ENCODE assay signal across 8 cellular contexts in genomic region chr3:51391566-51392300, GRCh38. TPM values are rescaled to one million over a fixed set of nuclear protein-coding genes. Genes with fewer than 3 reads are reported as not detected.
DNase-seq lines count a peak whose midpoint lies in the region; ATAC-seq and FAIRE-seq lines count a peak whose summit lies in the region.

No MANE protein-coding gene starts in this region.

- peak overlapping the region; percentile 86 to 92 (median 86) for H3K4me3 Mint-ChIP-seq in CD4-positive, CD25-positive, alpha-beta regulatory T cell
- H3K4me3 Mint-ChIP-seq in IgD-negative memory B cell, result peak overlapping the region; percentile 81 to 90 (median 84)
- peak overlapping the region; percentile 88 for H3K4me3 Mint-ChIP-seq in activated T-cell treated with anti-CD3 and anti-CD28 coated beads, Interleukin-2, amount 50 U/mL, for 4 hours
- H3K4me3 Mint-ChIP-seq in natural killer cell treated with Interleukin-12 subunit alpha and Interleukin-12 subunit beta and Interleukin-15 and Interleukin-18, amount 100 ng/mL, for 72 hours, result peak overlapping the region; percentile 81

- 4 to 6% methylated on average over 58 to 109 of the region's 109 CpGs for WGBS in aorta, 2 donors

- peaks cover 56% of the 10 kb centered on the region for H3K4me1 ChIP-seq in CD4-positive, CD25-positive, alpha-beta regulatory T cell (ENCODE audit: control insufficient read depth, insufficient read depth, low read length, poor library complexity, severe bottlenecking)
- peaks cover 0 to 2% of the 10 kb centered on the region in 2 donors for H3K4me1 ChIP-seq in aorta (ENCODE audit: control insufficient read depth in 1 of 2, insufficient read depth in 2 of 2, low read length in 2 of 2)

- DNase-seq in CD4-positive, CD25-positive, alpha-beta regulatory T cell, result peak; percentile 39 to 79 (median 60)
- peak; percentile 43 for DNase-seq in activated T-cell treated with anti-CD3 and anti-CD28 coated beads, Interleukin-2, amount 50 U/mL, for 4 hours
- DNase-seq in fibroblast of gingiva (ENCODE audit: low read depth), result peak; percentile 27
- peak; percentile 63 for DNase-seq in natural killer cell treated with Interleukin-12 subunit alpha and Interleukin-12 subunit beta and Interleukin-15 and Interleukin-18, amount 100 ng/mL, for 72 hours (ENCODE audit: low spot score)
- DNase-seq in aorta, result peak; percentile 58 to 85
- no peak for DNase-seq in HTR-8/SVneo (ENCODE audit: insufficient read length, low spot score)

- no peak for FAIRE-seq in HTR-8/SVneo (lab: Jason Lieb, UNC)

- intact Hi-C loops in aorta (cut with DNase I), result loop anchor here (2.0 to 10.0 kb wide), 5 partner anchors 41 to 1037 kb away; partner anchors contain the start of genes CYB561D2 (in 1 of the 2), NPRL2 (in 1 of the 2), TEX264 (in 1 of the 2) and TMEM115 (in 1 of the 2)

- peak; percentile 26 to 35 for ATAC-seq in CD4-positive, CD25-positive, alpha-beta regulatory T cell (ENCODE audit: low read depth in 2 of 2)
- ATAC-seq in GM21390 (IDR thresholded peaks at IDR 0.05; ENCODE audit: unreplicated experiment), result peak; percentile 13
- ATAC-seq in activated T-cell treated with anti-CD3 and anti-CD28 coated beads, Interleukin-2, amount 50 U/mL, for 4 hours, result peak; percentile 10 to 25
- peak; percentile 3 to 47 for ATAC-seq in natural killer cell treated with Interleukin-12 subunit alpha and Interleukin-12 subunit beta and Interleukin-15 and Interleukin-18, amount 100 ng/mL, for 72 hours
- ATAC-seq in aorta (ENCODE audit: low FRiP score), result no peak

- peaks cover 28% of the 10 kb centered on the region for H3K36me3 Mint-ChIP-seq in CD4-positive, CD25-positive, alpha-beta regulatory T cell
- no peaks in the 10 kb centered on the region for H3K36me3 Mint-ChIP-seq in IgD-negative memory B cell
- peaks cover 37% of the 10 kb centered on the region for H3K36me3 Mint-ChIP-seq in activated T-cell treated with anti-CD3 and anti-CD28 coated beads, Interleukin-2, amount 50 U/mL, for 4 hours (ENCODE audit: insufficient read depth)
- peaks cover 22% of the 10 kb centered on the region for H3K36me3 Mint-ChIP-seq in natural killer cell treated with Interleukin-12 subunit alpha and Interleukin-12 subunit beta and Interleukin-15 and Interleukin-18, amount 100 ng/mL, for 72 hours

- H3K9me3 ChIP-seq in CD4-positive, CD25-positive, alpha-beta regulatory T cell (ENCODE audit: control insufficient read depth in 2 of 2, low read length in 2 of 2), result no peaks in the 10 kb centered on the region
- no peaks in the 10 kb centered on the region for H3K9me3 ChIP-seq in aorta (ENCODE audit: control insufficient read depth, low read length)

- peaks cover 0 to 3% (median 0%) of the 10 kb centered on the region in 7 donors for H3K9me3 Mint-ChIP-seq in CD4-positive, CD25-positive, alpha-beta regulatory T cell
- H3K9me3 Mint-ChIP-seq in IgD-negative memory B cell, result no peaks in the 10 kb centered on the region
- no peaks in the 10 kb centered on the region for H3K9me3 Mint-ChIP-seq in activated T-cell treated with anti-CD3 and anti-CD28 coated beads, Interleukin-2, amount 50 U/mL, for 4 hours
- no peaks in the 10 kb centered on the region for H3K9me3 Mint-ChIP-seq in natural killer cell treated with Interleukin-12 subunit alpha and Interleukin-12 subunit beta and Interleukin-15 and Interleukin-18, amount 100 ng/mL, for 72 hours

- no peaks in the 10 kb centered on the region for H3K27me3 ChIP-seq in CD4-positive, CD25-positive, alpha-beta regulatory T cell (ENCODE audit: control insufficient read depth, insufficient read depth, low read length)
- H3K27me3 ChIP-seq in aorta (ENCODE audit: control insufficient read depth in 1 of 2, insufficient read depth in 2 of 2, low read length in 1 of 2), result no peaks in the 10 kb centered on the region

- peaks cover 54% of the 10 kb centered on the region for H3K36me3 ChIP-seq in CD4-positive, CD25-positive, alpha-beta regulatory T cell (ENCODE audit: control insufficient read depth, insufficient read depth, low read length)
- H3K36me3 ChIP-seq in aorta (ENCODE audit: control insufficient read depth in 1 of 2, insufficient read depth in 2 of 2, low read length in 1 of 2), result peaks cover 3 to 4% of the 10 kb centered on the region in 2 donors

- peaks cover under 1 to 77% (median 36%) of the 10 kb centered on the region in 4 donors for H3K4me1 Mint-ChIP-seq in CD4-positive, CD25-positive, alpha-beta regulatory T cell
- peaks cover 17 to 39% (median 30%) of the 10 kb centered on the region in 3 donors for H3K4me1 Mint-ChIP-seq in IgD-negative memory B cell
- H3K4me1 Mint-ChIP-seq in activated T-cell treated with anti-CD3 and anti-CD28 coated beads, Interleukin-2, amount 50 U/mL, for 4 hours (ENCODE audit: low read depth), result peaks cover 69% of the 10 kb centered on the region
- peaks cover 56 to 61% of the 10 kb centered on the region in 2 donors for H3K4me1 Mint-ChIP-seq in natural killer cell treated with Interleukin-12 subunit alpha and Interleukin-12 subunit beta and Interleukin-15 and Interleukin-18, amount 100 ng/mL, for 72 hours (ENCODE audit: low read depth in 2 of 2)

- H3K27me3 Mint-ChIP-seq in CD4-positive, CD25-positive, alpha-beta regulatory T cell, result peaks cover 4% of the 10 kb centered on the region
- H3K27me3 Mint-ChIP-seq in IgD-negative memory B cell, result no peaks in the 10 kb centered on the region
- H3K27me3 Mint-ChIP-seq in activated T-cell treated with anti-CD3 and anti-CD28 coated beads, Interleukin-2, amount 50 U/mL, for 4 hours (ENCODE audit: low read depth), result no peaks in the 10 kb centered on the region
- H3K27me3 Mint-ChIP-seq in natural killer cell treated with Interleukin-12 subunit alpha and Interleukin-12 subunit beta and Interleukin-15 and Interleukin-18, amount 100 ng/mL, for 72 hours, result no peaks in the 10 kb centered on the region

- peak overlapping the region; percentile 49 to 92 (median 77) for H3K27ac Mint-ChIP-seq in CD4-positive, CD25-positive, alpha-beta regulatory T cell
- H3K27ac Mint-ChIP-seq in IgD-negative memory B cell, result peak overlapping the region in 2 of 3 donors; percentile 75 to 94
- peak overlapping the region in 1 of 2 donors; percentile 67 for H3K27ac Mint-ChIP-seq in natural killer cell treated with Interleukin-12 subunit alpha and Interleukin-12 subunit beta and Interleukin-15 and Interleukin-18, amount 100 ng/mL, for 72 hours

- peak overlapping the region; percentile 82 for H3K27ac ChIP-seq in CD4-positive, CD25-positive, alpha-beta regulatory T cell (ENCODE audit: insufficient read depth, low read length, poor library complexity, severe bottlenecking)
- peak overlapping the region; percentile 6 to 85 for H3K27ac ChIP-seq in aorta (ENCODE audit: low read depth in 1 of 2, low read length in 2 of 2)

- H3K4me3 ChIP-seq in CD4-positive, CD25-positive, alpha-beta regulatory T cell (ENCODE audit: low read depth, low read length), result no peak overlapping the region
- peak overlapping the region; percentile 75 to 96 for H3K4me3 ChIP-seq in aorta (ENCODE audit: low read length in 2 of 2)

RNA-seq across cellular contexts. Expression of gene RBM15B, which starts 0.6 kb away (rescaled TPM):
- total RNA-seq in CD4-positive, CD25-positive, alpha-beta regulatory T cell, result 28.4 TPM
- 10 to 100 TPM; 10.1 to 14.2 (median 12.0) TPM for polyA plus RNA-seq in CD4-positive, CD25-positive, alpha-beta regulatory T cell
- polyA plus RNA-seq in IgD-negative memory B cell (10.8 TPM), aorta (1 to 10 TPM; 6.9 to 10.0 TPM)
- total RNA-seq in activated T-cell treated with anti-CD3 and anti-CD28 coated beads, Interleukin-2, amount 50 U/mL, for 4 hours, result 10 to 100 TPM; 42.1 to 43.4 (median 42.3) TPM
- total RNA-seq in natural killer cell treated with Interleukin-12 subunit alpha and Interleukin-12 subunit beta and Interleukin-15 and Interleukin-18, amount 100 ng/mL, for 72 hours, result 10 to 100 TPM; 25.7 to 36.0 TPM
- 10 to 100 TPM; 22.4 to 25.4 TPM for total RNA-seq in aorta

RNA-seq across cellular contexts. Expression of gene MANF, which starts 6.6 kb away (rescaled TPM):
- total RNA-seq in CD4-positive, CD25-positive, alpha-beta regulatory T cell, result 33.9 TPM
- 10 to 100 TPM; 34.5 to 55.4 (median 43.5) TPM for polyA plus RNA-seq in CD4-positive, CD25-positive, alpha-beta regulatory T cell
- polyA plus RNA-seq in IgD-negative memory B cell (33.6 TPM), aorta (10 to 100 TPM; 47.7 to 67.1 TPM)
- total RNA-seq in activated T-cell treated with anti-CD3 and anti-CD28 coated beads, Interleukin-2, amount 50 U/mL, for 4 hours, result 100 to 1,000 TPM; 226 to 237 (median 236) TPM
- total RNA-seq in natural killer cell treated with Interleukin-12 subunit alpha and Interleukin-12 subunit beta and Interleukin-15 and Interleukin-18, amount 100 ng/mL, for 72 hours, result 100 to 1,000 TPM; 198 to 250 TPM
- total RNA-seq in aorta, result 100 to 1,000 TPM in 1 of 2 donors, 10 to 100 TPM in 1; 78.9 to 108 TPM
